Comparison of ENCODE assay signal across 1 cellular context in genomic region chr14:70600382-70601157, GRCh38.
TF ChIP-seq lines count a peak whose summit lies in the region.

Gene MED6 (minus strand): TSS chr14:70600655. CDS start chr14:70600637, 18 bp downstream.

TF ChIP-seq in HepG2, 621 proteins besides CTCF, POLR2A, EP300 and RAD21 (continued from another document and continues in another):
- TF ChIP-seq, protein P1, sequence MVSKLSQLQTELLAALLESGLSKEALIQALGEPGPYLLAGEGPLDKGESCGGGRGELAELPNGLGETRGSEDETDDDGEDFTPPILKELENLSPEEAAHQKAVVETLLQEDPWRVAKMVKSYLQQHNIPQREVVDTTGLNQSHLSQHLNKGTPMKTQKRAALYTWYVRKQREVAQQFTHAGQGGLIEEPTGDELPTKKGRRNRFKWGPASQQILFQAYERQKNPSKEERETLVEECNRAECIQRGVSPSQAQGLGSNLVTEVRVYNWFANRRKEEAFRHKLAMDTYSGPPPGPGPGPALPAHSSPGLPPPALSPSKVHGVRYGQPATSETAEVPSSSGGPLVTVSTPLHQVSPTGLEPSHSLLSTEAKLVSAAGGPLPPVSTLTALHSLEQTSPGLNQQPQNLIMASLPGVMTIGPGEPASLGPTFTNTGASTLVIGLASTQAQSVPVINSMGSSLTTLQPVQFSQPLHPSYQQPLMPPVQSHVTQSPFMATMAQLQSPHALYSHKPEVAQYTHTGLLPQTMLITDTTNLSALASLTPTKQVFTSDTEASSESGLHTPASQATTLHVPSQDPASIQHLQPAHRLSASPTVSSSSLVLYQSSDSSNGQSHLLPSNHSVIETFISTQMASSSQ (IDR thresholded peaks at IDR 0.05; ENCODE audit: low read depth) = no peak
- TF ChIP-seq, protein P1 (CRISPR knock-in tag; IDR thresholded peaks at IDR 0.05; ENCODE audit: borderline replicate concordance) = no peak
- no peak for TF ChIP-seq TBL1XR1 (IDR thresholded peaks at IDR 0.05; ENCODE audit: borderline replicate concordance, low read length, partially characterized antibody)
- no peak for TF ChIP-seq THRA (CRISPR knock-in tag; IDR thresholded peaks at IDR 0.05; ENCODE audit: borderline replicate concordance)
- peak; percentile 61; the same call in 1 of the 2 replicates for TF ChIP-seq DMAP1 (CRISPR knock-in tag; IDR thresholded peaks at IDR 0.05)
- TF ChIP-seq ZNF224 (CRISPR knock-in tag; IDR thresholded peaks at IDR 0.05) = no peak
- TF ChIP-seq ZNF10 (CRISPR knock-in tag; IDR thresholded peaks at IDR 0.05; ENCODE audit: borderline replicate concordance, low read depth) = no peak
- no peak for TF ChIP-seq ZNF24 (IDR thresholded peaks at IDR 0.05)
- TF ChIP-seq PHB2 (IDR thresholded peaks at IDR 0.05; ENCODE audit: partially characterized antibody) = no peak
- TF ChIP-seq ZNF343 (CRISPR knock-in tag; IDR thresholded peaks at IDR 0.05) = no peak
- no peak for TF ChIP-seq MTF2 (CRISPR knock-in tag; IDR thresholded peaks at IDR 0.05; ENCODE audit: borderline replicate concordance)
- no peak for TF ChIP-seq KDM3A (CRISPR knock-in tag; IDR thresholded peaks at IDR 0.05; ENCODE audit: low read depth)
- no peak for TF ChIP-seq TP53 (CRISPR knock-in tag; conservative IDR thresholded peaks at IDR 0.05)
- TF ChIP-seq, protein P2, sequence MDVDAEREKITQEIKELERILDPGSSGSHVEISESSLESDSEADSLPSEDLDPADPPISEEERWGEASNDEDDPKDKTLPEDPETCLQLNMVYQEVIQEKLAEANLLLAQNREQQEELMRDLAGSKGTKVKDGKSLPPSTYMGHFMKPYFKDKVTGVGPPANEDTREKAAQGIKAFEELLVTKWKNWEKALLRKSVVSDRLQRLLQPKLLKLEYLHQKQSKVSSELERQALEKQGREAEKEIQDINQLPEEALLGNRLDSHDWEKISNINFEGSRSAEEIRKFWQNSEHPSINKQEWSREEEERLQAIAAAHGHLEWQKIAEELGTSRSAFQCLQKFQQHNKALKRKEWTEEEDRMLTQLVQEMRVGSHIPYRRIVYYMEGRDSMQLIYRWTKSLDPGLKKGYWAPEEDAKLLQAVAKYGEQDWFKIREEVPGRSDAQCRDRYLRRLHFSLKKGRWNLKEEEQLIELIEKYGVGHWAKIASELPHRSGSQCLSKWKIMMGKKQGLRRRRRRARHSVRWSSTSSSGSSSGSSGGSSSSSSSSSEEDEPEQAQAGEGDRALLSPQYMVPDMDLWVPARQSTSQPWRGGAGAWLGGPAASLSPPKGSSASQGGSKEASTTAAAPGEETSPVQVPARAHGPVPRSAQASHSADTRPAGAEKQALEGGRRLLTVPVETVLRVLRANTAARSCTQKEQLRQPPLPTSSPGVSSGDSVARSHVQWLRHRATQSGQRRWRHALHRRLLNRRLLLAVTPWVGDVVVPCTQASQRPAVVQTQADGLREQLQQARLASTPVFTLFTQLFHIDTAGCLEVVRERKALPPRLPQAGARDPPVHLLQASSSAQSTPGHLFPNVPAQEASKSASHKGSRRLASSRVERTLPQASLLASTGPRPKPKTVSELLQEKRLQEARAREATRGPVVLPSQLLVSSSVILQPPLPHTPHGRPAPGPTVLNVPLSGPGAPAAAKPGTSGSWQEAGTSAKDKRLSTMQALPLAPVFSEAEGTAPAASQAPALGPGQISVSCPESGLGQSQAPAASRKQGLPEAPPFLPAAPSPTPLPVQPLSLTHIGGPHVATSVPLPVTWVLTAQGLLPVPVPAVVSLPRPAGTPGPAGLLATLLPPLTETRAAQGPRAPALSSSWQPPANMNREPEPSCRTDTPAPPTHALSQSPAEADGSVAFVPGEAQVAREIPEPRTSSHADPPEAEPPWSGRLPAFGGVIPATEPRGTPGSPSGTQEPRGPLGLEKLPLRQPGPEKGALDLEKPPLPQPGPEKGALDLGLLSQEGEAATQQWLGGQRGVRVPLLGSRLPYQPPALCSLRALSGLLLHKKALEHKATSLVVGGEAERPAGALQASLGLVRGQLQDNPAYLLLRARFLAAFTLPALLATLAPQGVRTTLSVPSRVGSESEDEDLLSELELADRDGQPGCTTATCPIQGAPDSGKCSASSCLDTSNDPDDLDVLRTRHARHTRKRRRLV (CRISPR knock-in tag; IDR thresholded peaks at IDR 0.05) = no peak
- no peak for TF ChIP-seq ARNT2 (CRISPR knock-in tag; IDR thresholded peaks at IDR 0.05; ENCODE audit: low read depth)
- no peak for TF ChIP-seq MLXIP (CRISPR knock-in tag; IDR thresholded peaks at IDR 0.05; ENCODE audit: borderline replicate concordance)
- TF ChIP-seq LCORL (IDR thresholded peaks at IDR 0.05) = no peak
- TF ChIP-seq LCORL (CRISPR knock-in tag; IDR thresholded peaks at IDR 0.05) = no peak
- TF ChIP-seq SP2 (CRISPR knock-in tag; IDR thresholded peaks at IDR 0.05) = peak; percentile 67
- TF ChIP-seq NR2F6 (IDR thresholded peaks at IDR 0.05) = no peak
- TF ChIP-seq NR2F6 (CRISPR knock-in tag; IDR thresholded peaks at IDR 0.05) = no peak
- 0 out of 2 replicates have a peak, but pooled peaks have one; percentile 7 for TF ChIP-seq CEBPG (CRISPR knock-in tag; IDR thresholded peaks at IDR 0.05)
- TF ChIP-seq TERF1 (CRISPR knock-in tag; IDR thresholded peaks at IDR 0.05) = no peak
- 0 out of 2 replicates have a peak, but pooled peaks have one; percentile 61 for TF ChIP-seq SIN3A (IDR thresholded peaks at IDR 0.05; ENCODE audit: borderline replicate concordance, low read depth, low read length)
- no peak for TF ChIP-seq ZNF382 (CRISPR knock-in tag; IDR thresholded peaks at IDR 0.05; ENCODE audit: borderline replicate concordance)
- no peak for TF ChIP-seq ZNF205 (CRISPR knock-in tag; IDR thresholded peaks at IDR 0.05)
- TF ChIP-seq RFX3 (CRISPR knock-in tag; IDR thresholded peaks at IDR 0.05) = no peak
- TF ChIP-seq NFYB (CRISPR knock-in tag; IDR thresholded peaks at IDR 0.05) = no peak; the same call in 1 of the 2 replicates
- no peak for TF ChIP-seq GZF1 (CRISPR knock-in tag; IDR thresholded peaks at IDR 0.05)
- TF ChIP-seq ZBTB10 (CRISPR knock-in tag; IDR thresholded peaks at IDR 0.05; ENCODE audit: borderline replicate concordance) = no peak
- no peak for TF ChIP-seq SNRNP70 (IDR thresholded peaks at IDR 0.05; ENCODE audit: low read depth, low read length)
- TF ChIP-seq ZMYM3 (CRISPR knock-in tag; IDR thresholded peaks at IDR 0.05) = no peak
- TF ChIP-seq ZNF468 (CRISPR knock-in tag; IDR thresholded peaks at IDR 0.05) = no peak
- TF ChIP-seq SRSF1 (optimal IDR thresholded peaks at IDR 0.05; ENCODE audit: low read depth, low read length) = no peak
- TF ChIP-seq HOMEZ (CRISPR knock-in tag; IDR thresholded peaks at IDR 0.05; ENCODE audit: low read depth) = no peak
- TF ChIP-seq EED (CRISPR knock-in tag; IDR thresholded peaks at IDR 0.05) = no peak
- no peak for TF ChIP-seq NFE2L2 (IDR thresholded peaks at IDR 0.05; ENCODE audit: low read length)
- TF ChIP-seq ETV6 (CRISPR knock-in tag; conservative IDR thresholded peaks at IDR 0.05) = no peak
- no peak for TF ChIP-seq AKAP8 (CRISPR knock-in tag; IDR thresholded peaks at IDR 0.05)
- TF ChIP-seq REXO4 (CRISPR knock-in tag; IDR thresholded peaks at IDR 0.05; ENCODE audit: borderline replicate concordance) = no peak
- no peak for TF ChIP-seq NFATC3 (CRISPR knock-in tag; IDR thresholded peaks at IDR 0.05)
- TF ChIP-seq XRCC5 (optimal IDR thresholded peaks at IDR 0.05; ENCODE audit: low read length) = no peak
- no peak for TF ChIP-seq SATB2 (CRISPR knock-in tag; IDR thresholded peaks at IDR 0.05)
- TF ChIP-seq HDAC2 (CRISPR knock-in tag; IDR thresholded peaks at IDR 0.05) = peak; percentile 65
- peak; percentile 99 for TF ChIP-seq KDM5A (IDR thresholded peaks at IDR 0.05; ENCODE audit: borderline replicate concordance, low read length)
- TF ChIP-seq, protein P3, sequence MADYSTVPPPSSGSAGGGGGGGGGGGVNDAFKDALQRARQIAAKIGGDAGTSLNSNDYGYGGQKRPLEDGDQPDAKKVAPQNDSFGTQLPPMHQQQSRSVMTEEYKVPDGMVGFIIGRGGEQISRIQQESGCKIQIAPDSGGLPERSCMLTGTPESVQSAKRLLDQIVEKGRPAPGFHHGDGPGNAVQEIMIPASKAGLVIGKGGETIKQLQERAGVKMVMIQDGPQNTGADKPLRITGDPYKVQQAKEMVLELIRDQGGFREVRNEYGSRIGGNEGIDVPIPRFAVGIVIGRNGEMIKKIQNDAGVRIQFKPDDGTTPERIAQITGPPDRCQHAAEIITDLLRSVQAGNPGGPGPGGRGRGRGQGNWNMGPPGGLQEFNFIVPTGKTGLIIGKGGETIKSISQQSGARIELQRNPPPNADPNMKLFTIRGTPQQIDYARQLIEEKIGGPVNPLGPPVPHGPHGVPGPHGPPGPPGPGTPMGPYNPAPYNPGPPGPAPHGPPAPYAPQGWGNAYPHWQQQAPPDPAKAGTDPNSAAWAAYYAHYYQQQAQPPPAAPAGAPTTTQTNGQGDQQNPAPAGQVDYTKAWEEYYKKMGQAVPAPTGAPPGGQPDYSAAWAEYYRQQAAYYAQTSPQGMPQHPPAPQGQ (CRISPR knock-in tag; IDR thresholded peaks at IDR 0.05; ENCODE audit: borderline replicate concordance) = no peak
